In genomic region chr4:176443117-176443516, GRCh38 we compare ENCODE assay signal across 16 cellular contexts.
DNase-seq lines count a peak whose midpoint lies in the region; ATAC-seq, FAIRE-seq and TF ChIP-seq lines count a peak whose summit lies in the region.
"Had no signal": no experiment of that assay in that cellular context is flagged by ENCODE, and none has a peak within 500 bp of the region (broad histone marks: within the 10 kb centered on the region; RNA-seq: fewer than 3 reads in every experiment).

No MANE protein-coding gene starts in this region.

- ATAC-seq in A549 (peak; percentile 87 to 94), gastrocnemius medialis (no peak), left ventricle myocardium superior (no peak)

- no peak for TF ChIP-seq EP300 in A549 (IDR thresholded peaks at IDR 0.05)

- CTCF ChIA-PET in A549 (lab: Yijun Ruan, JAX) = interaction anchor here (1.5 kb wide), 1 partner anchor 65 kb away, joined by 4 read pairs; no protein-coding TSS in a partner anchor

- no peak for TF ChIP-seq CTCF in A549 (IDR thresholded peaks at IDR 0.05)
- TF ChIP-seq CTCF in HFF-Myc (IDR thresholded peaks at IDR 0.05; ENCODE audit: low read depth, low read length, missing control alignments) = no peak
- no peak for TF ChIP-seq CTCF in fibroblast of villous mesenchyme (IDR thresholded peaks at IDR 0.05; ENCODE audit: insufficient read depth, low read depth, low read length)
- no peak for TF ChIP-seq CTCF in gastrocnemius medialis (IDR thresholded peaks at IDR 0.05 in 4 of 5, conservative IDR thresholded peaks at IDR 0.05 in 1 of 5)

- peaks cover 32% of the 10 kb centered on the region for H3K4me1 ChIP-seq in A549
- no peaks in the 10 kb centered on the region for H3K4me1 ChIP-seq in gastrocnemius medialis
- no peaks in the 10 kb centered on the region for H3K4me1 ChIP-seq in small intestine (ENCODE audit: control insufficient read depth in 2 of 2, insufficient read depth in 1 of 2, low read depth in 1 of 2, low read length in 1 of 2)
- H3K4me1 ChIP-seq: transverse colon had no signal

- H3K9me3 ChIP-seq in A549 (no peaks in the 10 kb centered on the region), gastrocnemius medialis (no peaks in the 10 kb centered on the region), small intestine (ENCODE audit: control insufficient read depth, low read depth) (no peaks in the 10 kb centered on the region)
- H3K9me3 ChIP-seq: transverse colon had no signal

- POLR2A ChIA-PET in A549 (lab: Yijun Ruan, JAX) = interaction anchor here (0.9 to 1.1 kb wide), 2 partner anchors 55 to 66 kb away, joined by 3 read pairs; no protein-coding TSS in a partner anchor

- WGBS in A549 (ENCODE audit: missing lambda C conversion rate) = 2% methylated on average over 4 of the region's 4 CpGs
- 51 to 68% (median 56%) methylated on average over 4 of the region's 4 CpGs for WGBS in small intestine, 3 donors

- in situ Hi-C loops in gastrocnemius medialis (cut with MboI; ENCODE audit: low sequenced_read_pairs in 4 of 4) = no loop called here

- no peak overlapping the region for H3K4me3 ChIP-seq in A549
- no peak overlapping the region for H3K4me3 ChIP-seq in HFF-Myc (replicated peaks; ENCODE audit: low read depth, low read length)
- H3K4me3 ChIP-seq in fibroblast of villous mesenchyme (ENCODE audit: low read depth, low read length) = no peak overlapping the region
- H3K4me3 ChIP-seq in gastrocnemius medialis = no peak overlapping the region
- no peak overlapping the region for H3K4me3 ChIP-seq in small intestine (ENCODE audit: low read depth in 1 of 2, low read length in 2 of 2)
- H3K4me3 ChIP-seq: transverse colon had no signal

- DNase-seq in A549 (ENCODE audit: low read depth in 1 of 2, low spot score in 1 of 2) (peak; percentile 10 to 82), HFF-Myc (ENCODE audit: extremely low read depth, low read depth) (peak; percentile 74), SW480 (ENCODE audit: low spot score) (peak; percentile 37), fibroblast of villous mesenchyme (ENCODE audit: low read depth) (peak; percentile 74), gastrocnemius medialis (no peak), small intestine (no peak), left ventricle myocardium superior (no peak), activated T-cell treated with anti-CD3 and anti-CD28 coated beads for 4 hours (no peak)
- DNase-seq: AML-193, NCI-H1105, NCI-H510A, SHP77, transverse colon, WERI-Rb-1 had no signal

- TF ChIP-seq POLR2A in A549 (IDR thresholded peaks at IDR 0.05; ENCODE audit: low read length) = no peak
- TF ChIP-seq POLR2A in gastrocnemius medialis (IDR thresholded peaks at IDR 0.05) = no peak

- intact Hi-C loops in gastrocnemius medialis (cut with DNase I; ENCODE audit: low total_unique reads) = no loop called here
- intact Hi-C loops in left ventricle myocardium superior (cut with micrococcal nuclease) = no loop called here

- peak overlapping the region; percentile 61 to 78 for H3K27ac ChIP-seq in A549
- no peak overlapping the region for H3K27ac ChIP-seq in gastrocnemius medialis
- H3K27ac ChIP-seq in small intestine (ENCODE audit: low read depth in 1 of 2, low read length in 1 of 2) = no peak overlapping the region
- H3K27ac ChIP-seq: transverse colon, WERI-Rb-1 had no signal

- H3K27me3 ChIP-seq in gastrocnemius medialis (no peaks in the 10 kb centered on the region), small intestine (ENCODE audit: control insufficient read depth in 2 of 2, insufficient read depth in 2 of 2, low read length in 2 of 2) (no peaks in the 10 kb centered on the region)
- H3K27me3 ChIP-seq: transverse colon had no signal

- TF ChIP-seq RAD21 in A549 (conservative IDR thresholded peaks at IDR 0.05 in 1 of 2, IDR thresholded peaks at IDR 0.05 in 1 of 2) = no peak

- FAIRE-seq in A549 (lab: Jason Lieb, UNC) = no peak
- no peak for FAIRE-seq in small intestine (lab: Jason Lieb, UNC)
- FAIRE-seq: endothelial cell of umbilical vein, G401.6 had no signal

- H3K36me3 ChIP-seq in gastrocnemius medialis = no peaks in the 10 kb centered on the region
- no peaks in the 10 kb centered on the region for H3K36me3 ChIP-seq in small intestine (ENCODE audit: control insufficient read depth in 2 of 2, insufficient read depth in 2 of 2, low read length in 2 of 2)
- H3K36me3 ChIP-seq: transverse colon, WERI-Rb-1 had no signal

- peak overlapping the region; percentile 51 for H3K4me2 ChIP-seq in A549

TF ChIP-seq in A549, 52 proteins besides CTCF, POLR2A, EP300 and RAD21:
- TF ChIP-seq GATA3 (IDR thresholded peaks at IDR 0.05; ENCODE audit: borderline replicate concordance) = peak; percentile 54; the same call in 1 of the 2 replicates
- TF ChIP-seq JUNB (IDR thresholded peaks at IDR 0.05) = peak; percentile 42
- TF ChIP-seq CHD2 (IDR thresholded peaks at IDR 0.05; ENCODE audit: low read length, partially characterized antibody) = no peak
- 0 out of 2 replicates have a peak, but pooled peaks have one; percentile 10 for TF ChIP-seq FOSL2 (IDR thresholded peaks at IDR 0.05)
- peak; percentile 76 for TF ChIP-seq FOSL2 (CRISPR knock-in tag; IDR thresholded peaks at IDR 0.05)

Comparison
In these comparisons a context has a peak if more than half of its experiments do, and no peak if none do; other contexts are left out.
1. ATAC-seq: peak in A549 (2 of 2); none in gastrocnemius medialis (0 of 2) and left ventricle myocardium superior (single experiment).
2. DNase-seq: peak in A549 (2 of 2), HFF-Myc (single experiment), SW480 (single experiment) and fibroblast of villous mesenchyme (single experiment); none in gastrocnemius medialis (0 of 2), small intestine (single experiment), left ventricle myocardium superior (single experiment) and activated T-cell treated with anti-CD3 and anti-CD28 coated beads for 4 hours (single experiment).
3. H3K27ac ChIP-seq: peak in A549 (2 of 2); none in gastrocnemius medialis (0 of 4) and small intestine (0 of 2).